In the genomic region with DNA sequence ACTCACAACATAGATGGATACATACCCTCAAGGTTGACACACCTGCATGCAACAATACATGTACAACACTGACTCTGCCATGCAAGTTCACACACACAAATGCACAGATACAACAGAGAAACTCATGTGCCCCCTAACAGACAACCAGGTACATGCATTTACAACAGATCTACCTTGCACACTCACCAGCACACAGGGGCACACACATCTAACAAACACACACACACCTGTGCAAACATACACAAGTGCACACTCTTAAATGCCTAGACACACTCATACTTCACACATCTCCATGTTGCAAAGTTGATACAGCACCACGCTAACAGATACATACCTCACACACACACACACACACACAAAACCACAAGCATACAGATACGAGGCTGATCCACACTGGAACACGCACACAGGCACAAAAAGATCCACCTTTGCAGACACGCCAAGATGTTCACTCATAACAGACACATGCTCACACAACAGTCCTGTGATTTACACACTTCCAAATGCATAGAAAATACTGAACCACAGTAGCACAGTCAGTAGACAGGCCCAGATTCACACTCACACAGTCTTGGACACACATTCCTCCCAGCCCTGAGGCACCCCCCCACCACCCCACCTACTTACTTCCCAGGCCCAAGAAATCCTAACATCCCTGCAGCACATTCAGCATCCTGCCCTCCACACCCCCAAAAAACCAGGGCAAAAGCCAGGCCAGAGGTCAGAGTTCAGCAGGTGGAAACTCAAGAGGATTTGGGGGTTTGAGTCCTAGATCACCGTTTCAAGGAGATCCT, we compare ENCODE assay signal across 11 cellular contexts. TPM values are rescaled to one million over a fixed set of nuclear protein-coding genes. Genes with fewer than 3 reads are reported as not detected.
DNase-seq lines count a peak whose midpoint lies in the region; ATAC-seq and TF ChIP-seq lines count a peak whose summit lies in the region.
"Had no signal": no experiment of that assay in that cellular context is flagged by ENCODE, and none has a peak within 500 bp of the region (broad histone marks: within the 10 kb centered on the region; RNA-seq: fewer than 3 reads in every experiment).

No MANE protein-coding gene starts in this region.

- H3K4me3 Mint-ChIP-seq in activated B cell treated with CpG ODN at 0.5 μM for 24 hours: peak overlapping the region; percentile 68

- H3K27ac ChIP-seq in 22Rv1 (peak overlapping the region; percentile 40; the same call in 1 of the 2 replicates), iPS-20b (ENCODE audit: low read length) (no peak overlapping the region)

- TF ChIP-seq CTCF in 22Rv1 (IDR thresholded peaks at IDR 0.05) (no peak), GM10266 (IDR thresholded peaks at IDR 0.05; ENCODE audit: control insufficient read depth, insufficient read depth, low read depth, missing control alignments) (no peak), activated B cell treated with CpG ODN at 0.5 μM for 24 hours (IDR thresholded peaks at IDR 0.05) (no peak)

- peaks cover 13% of the 10 kb centered on the region for H3K4me1 Mint-ChIP-seq in activated B cell treated with CpG ODN at 0.5 μM for 24 hours

- POLR2A ChIA-PET in activated B cell treated with CpG ODN at 0.5 μM for 24 hours (lab: Charles Lee): no interaction called here

- H3K9ac ChIP-seq in iPS-20b (ENCODE audit: low read depth, low read length): no peak overlapping the region

- ATAC-seq in activated B cell treated with CpG ODN at 0.5 μM for 24 hours (ENCODE audit: low read depth) (no peak), GM18873 (IDR thresholded peaks at IDR 0.05; ENCODE audit: low FRiP score, unreplicated experiment) (no peak), GM18520 (IDR thresholded peaks at IDR 0.05; ENCODE audit: unreplicated experiment) (no peak)

- no peaks in the 10 kb centered on the region for H3K9me3 Mint-ChIP-seq in activated B cell treated with CpG ODN at 0.5 μM for 24 hours

- CTCF ChIA-PET in activated B cell treated with CpG ODN at 0.5 μM for 24 hours (lab: Charles Lee): no interaction called here

- peaks cover 29% of the 10 kb centered on the region for H3K27me3 ChIP-seq in iPS-20b (ENCODE audit: insufficient read depth, low read length)

- no peak overlapping the region for H3K27ac Mint-ChIP-seq in activated B cell treated with CpG ODN at 0.5 μM for 24 hours

- H3K27me3 Mint-ChIP-seq in activated B cell treated with CpG ODN at 0.5 μM for 24 hours: peaks cover 2% of the 10 kb centered on the region

- H3K36me3 Mint-ChIP-seq in activated B cell treated with CpG ODN at 0.5 μM for 24 hours (ENCODE audit: low read depth): peaks cover 2% of the 10 kb centered on the region

- H3K9me3 ChIP-seq in iPS-20b (ENCODE audit: insufficient read depth, low read depth, low read length): no peaks in the 10 kb centered on the region

- H3K4me3 ChIP-seq in iPS-20b (ENCODE audit: low read length): peak overlapping the region; percentile 83; the same call in 1 of the 2 replicates

- DNase-seq in GM10266 (ENCODE audit: extremely low spot score) (peak; percentile 34), activated B cell treated with CpG ODN at 0.5 μM for 24 hours (no peak), NCI-H1105 treated with DMSO at 0.1 percent for 48 hours (lab: John Stamatoyannopoulos, UW) (no peak), HT-29 (ENCODE audit: low spot score) (no peak)

- H3K36me3 ChIP-seq in iPS-20b (ENCODE audit: insufficient read depth, low read depth, low read length): no peaks in the 10 kb centered on the region

- intact Hi-C loops in activated B cell treated with CpG ODN at 0.5 μM for 24 hours (cut with micrococcal nuclease): no loop called here

- no peaks in the 10 kb centered on the region for H3K4me1 ChIP-seq in iPS-20b (ENCODE audit: insufficient read depth, low read length)

RNA-seq across cellular contexts. Expression of a gene that starts 1.4 kb away (rescaled TPM):
- 0.58 and 0.71 TPM in 2 replicates for total RNA-seq in activated B cell treated with CpG ODN at 0.5 μM for 24 hours
- total RNA-seq in HT-29 (2014; rRNA removed; shearing (Covaris generic)): 0.38 and 0.44 TPM in 2 replicates

RNA-seq across cellular contexts. Expression of a gene that starts 16.5 kb away (rescaled TPM):
- total RNA-seq in activated B cell treated with CpG ODN at 0.5 μM for 24 hours: 149 and 168 TPM in 2 replicates
- not detected in 2 replicates for total RNA-seq in HT-29 (2014; rRNA removed; shearing (Covaris generic))
- total RNA-seq: NCI-H460 had no signal

RNA-seq across cellular contexts. Expression of a gene that starts 22.9 kb away (rescaled TPM):
- total RNA-seq in activated B cell treated with CpG ODN at 0.5 μM for 24 hours: 53.0 and 60.7 TPM in 2 replicates
- total RNA-seq in HT-29 (2014; rRNA removed; shearing (Covaris generic)): 220 and 230 TPM in 2 replicates

RNA-seq across cellular contexts. Expression of a gene that starts 23.1 kb away (rescaled TPM):
- not detected in 2 replicates for total RNA-seq in activated B cell treated with CpG ODN at 0.5 μM for 24 hours
- not detected in 2 replicates for total RNA-seq in HT-29 (2014; rRNA removed; shearing (Covaris generic))
- total RNA-seq: lung microvascular endothelial cell, NCI-H460, subcutaneous adipose tissue had no signal

RNA-seq across cellular contexts. Expression of a gene that starts 51.1 kb away (rescaled TPM):
- total RNA-seq in activated B cell treated with CpG ODN at 0.5 μM for 24 hours: not detected in 2 replicates
- total RNA-seq in HT-29 (2014; rRNA removed; shearing (Covaris generic)): not detected in 2 replicates
- total RNA-seq: lung microvascular endothelial cell, NCI-H460, subcutaneous adipose tissue had no signal

Comparison
In these comparisons a context has a peak if more than half of its experiments do, and no peak if none do; other contexts are left out.
1. RNA of a gene that starts 16.5 kb away (total RNA-seq): 149 to 168 TPM in activated B cell treated with CpG ODN at 0.5 μM for 24 hours; not detected in HT-29; every median in the first group is over 100 times any median in the second.